Comparison of ENCODE assay signal across 16 cellular contexts in the genomic region with DNA sequence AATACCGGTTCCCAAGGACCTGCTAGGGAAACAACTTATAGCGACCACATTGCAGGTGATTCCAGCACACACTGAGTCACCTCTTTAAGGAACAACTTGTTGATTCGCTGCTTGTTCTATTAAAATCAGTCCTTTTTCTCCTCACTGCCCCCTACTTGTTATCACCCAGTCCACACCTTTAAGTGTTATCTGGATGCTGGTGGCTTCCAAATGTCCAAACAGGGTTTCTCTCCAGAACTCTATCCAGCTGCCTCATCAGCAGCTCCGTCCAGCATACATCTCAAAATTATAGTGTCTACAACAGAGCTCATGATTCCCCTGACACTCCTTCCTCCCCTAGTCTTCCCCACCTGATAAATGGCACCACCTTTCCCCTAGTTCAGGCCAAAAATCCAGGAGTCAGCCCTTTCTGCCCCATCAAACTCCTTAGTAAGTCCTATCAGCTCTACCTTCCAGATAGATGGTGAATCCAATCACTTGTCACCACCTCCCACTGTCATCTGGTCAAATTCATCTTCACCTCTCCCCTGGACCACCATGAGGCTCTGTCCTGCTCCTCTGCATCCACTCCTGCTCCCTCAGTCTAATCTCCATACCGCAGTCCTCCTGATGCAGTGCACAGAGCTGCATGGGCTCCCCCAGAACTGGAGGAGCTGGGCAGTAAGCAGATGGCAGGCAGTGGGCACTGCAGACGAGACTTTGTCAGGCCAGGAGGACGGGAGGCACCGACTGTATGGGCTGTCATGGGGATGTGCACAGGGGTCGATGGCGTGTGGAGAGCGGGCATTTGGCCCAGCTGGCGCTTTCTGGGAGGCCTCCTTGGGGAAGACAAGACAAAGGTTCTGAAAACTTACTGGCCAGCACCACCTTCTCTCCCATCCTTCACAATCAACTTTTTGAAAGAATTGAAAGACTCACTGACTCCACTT. TPM values are rescaled to one million over a fixed set of nuclear protein-coding genes. Genes with fewer than 3 reads are reported as not detected.
DNase-seq lines count a peak whose midpoint lies in the region; FAIRE-seq and TF ChIP-seq lines count a peak whose summit lies in the region.
"Had no signal": no experiment of that assay in that cellular context is flagged by ENCODE, and none has a peak within 500 bp of the region (broad histone marks: within the 10 kb centered on the region; RNA-seq: fewer than 3 reads in every experiment).

No MANE protein-coding gene starts in this region.

- peaks cover 52% of the 10 kb centered on the region for H3F3A ChIP-seq in SU-DHL-6 (ENCODE audit: insufficient read depth)

- in situ Hi-C loops in transverse colon (cut with MboI; ENCODE audit: low pct_ligation_motif_present in 1 of 4, low pct_unique_long_range_greater_than_20kb in 1 of 4, low sequenced_read_pairs in 3 of 4): no loop called here

- TF ChIP-seq CTCF in SU-DHL-6 (IDR thresholded peaks at IDR 0.05; ENCODE audit: insufficient read depth, low read length, poor library complexity, severe bottlenecking) (no peak), endodermal cell (conservative IDR thresholded peaks at IDR 0.05) (peak; percentile 39), transverse colon (IDR thresholded peaks at IDR 0.05) (no peak)

- H3K4me1 Mint-ChIP-seq in activated naive CD4-positive, alpha-beta T cell treated with anti-CD3 and anti-CD28 coated beads, Interleukin-2, amount 50 U/mL, for 24 hours: peaks cover 99% of the 10 kb centered on the region
- peaks cover 65% of the 10 kb centered on the region for H3K4me1 Mint-ChIP-seq in activated naive CD4-positive, alpha-beta T cell treated with anti-CD3 and anti-CD28 coated beads for 36 hours (ENCODE audit: low read depth)
- peaks cover 6% of the 10 kb centered on the region for H3K4me1 Mint-ChIP-seq in endodermal cell

- CTCF ChIA-PET in activated naive CD4-positive, alpha-beta T cell treated with anti-CD3 and anti-CD28 coated beads for 36 hours (lab: Charles Lee): interaction anchor here (0.6 to 1.6 kb wide), 2 partner anchors 37 to 59 kb away, joined by 7 read pairs; no protein-coding TSS in a partner anchor

- H3K9me3 ChIP-seq in SU-DHL-6 (ENCODE audit: insufficient read depth, low read length) (no peaks in the 10 kb centered on the region), endodermal cell (ENCODE audit: control insufficient read depth, low read length) (no peaks in the 10 kb centered on the region), transverse colon (no peaks in the 10 kb centered on the region), small intestine (ENCODE audit: control insufficient read depth, low read depth) (no peaks in the 10 kb centered on the region)
- H3K9me3 ChIP-seq: suprapubic skin had no signal

- TF ChIP-seq EP300 in transverse colon (IDR thresholded peaks at IDR 0.05; ENCODE audit: low read depth): no peak

- H3K79me2 ChIP-seq in SU-DHL-6 (ENCODE audit: insufficient read depth, low read length): no peaks in the 10 kb centered on the region

- H3K4me3 Mint-ChIP-seq in activated naive CD4-positive, alpha-beta T cell treated with anti-CD3 and anti-CD28 coated beads, Interleukin-2, amount 50 U/mL, for 24 hours: no peak overlapping the region
- no peak overlapping the region for H3K4me3 Mint-ChIP-seq in activated naive CD4-positive, alpha-beta T cell treated with anti-CD3 and anti-CD28 coated beads for 36 hours
- H3K4me3 Mint-ChIP-seq in endodermal cell: no peak overlapping the region
- H3K4me3 Mint-ChIP-seq: HFFc6 had no signal

- H4K20me1 ChIP-seq in SU-DHL-6 (ENCODE audit: low read depth, low read length): no peaks in the 10 kb centered on the region

- peaks cover 9% of the 10 kb centered on the region for H3K9me3 Mint-ChIP-seq in activated naive CD4-positive, alpha-beta T cell treated with anti-CD3 and anti-CD28 coated beads, Interleukin-2, amount 50 U/mL, for 24 hours
- H3K9me3 Mint-ChIP-seq in activated naive CD4-positive, alpha-beta T cell treated with anti-CD3 and anti-CD28 coated beads for 36 hours: no peaks in the 10 kb centered on the region
- H3K9me3 Mint-ChIP-seq in endodermal cell: peaks cover 9% of the 10 kb centered on the region
- H3K9me3 Mint-ChIP-seq: HFFc6 had no signal

- H3K27ac Mint-ChIP-seq in activated naive CD4-positive, alpha-beta T cell treated with anti-CD3 and anti-CD28 coated beads, Interleukin-2, amount 50 U/mL, for 24 hours: peak overlapping the region; percentile 71
- H3K27ac Mint-ChIP-seq in activated naive CD4-positive, alpha-beta T cell treated with anti-CD3 and anti-CD28 coated beads for 36 hours: no peak overlapping the region
- H3K27ac Mint-ChIP-seq in endodermal cell: no peak overlapping the region
- H3K27ac Mint-ChIP-seq: HFFc6 had no signal

- H3K36me3 Mint-ChIP-seq in activated naive CD4-positive, alpha-beta T cell treated with anti-CD3 and anti-CD28 coated beads, Interleukin-2, amount 50 U/mL, for 24 hours: peaks cover 4% of the 10 kb centered on the region
- H3K36me3 Mint-ChIP-seq in activated naive CD4-positive, alpha-beta T cell treated with anti-CD3 and anti-CD28 coated beads for 36 hours (ENCODE audit: low read depth): no peaks in the 10 kb centered on the region
- H3K36me3 Mint-ChIP-seq in endodermal cell (ENCODE audit: low read depth): no peaks in the 10 kb centered on the region

- H3K36me3 ChIP-seq in SU-DHL-6 (ENCODE audit: low read length) (no peaks in the 10 kb centered on the region), endodermal cell (ENCODE audit: control insufficient read depth, insufficient read depth, low read length) (no peaks in the 10 kb centered on the region), transverse colon (no peaks in the 10 kb centered on the region), small intestine (ENCODE audit: control insufficient read depth in 2 of 2, insufficient read depth in 2 of 2, low read length in 2 of 2) (no peaks in the 10 kb centered on the region)
- H3K36me3 ChIP-seq: suprapubic skin had no signal

- no peak for DNase-seq in activated naive CD4-positive, alpha-beta T cell treated with anti-CD3 and anti-CD28 coated beads for 36 hours
- no peak for DNase-seq in endodermal cell
- DNase-seq in transverse colon: peak; percentile 4
- no peak for DNase-seq in RCC 7860 (ENCODE audit: low spot score)
- no peak for DNase-seq in activated gamma-delta T cell (lab: John Stamatoyannopoulos, UW)
- no peak for DNase-seq in small intestine
- DNase-seq: activated CD4-positive, alpha-beta T cell treated with anti-CD3 and anti-CD28 coated beads for 48 hours; cerebellar nuclear complex; HFFc6; Kasumi-1; NCI-H146; SW 1271 had no signal

- whole genome bisulfite sequencing in endodermal cell (ENCODE audit: insufficient coverage in 1 of 2, insufficient read length in 1 of 2), 2 experiments: 85 to 87% methylated on average over 6 to 12 of the region's 12 CpGs
- WGBS in transverse colon (ENCODE audit: low coverage in 1 of 2), 2 donors: 74 to 90% methylated on average over 4 to 12 of the region's 12 CpGs
- WGBS in small intestine, 3 donors: 86 to 90% (median 87%) methylated on average over 12 of the region's 12 CpGs

- H3K9me2 ChIP-seq in SU-DHL-6 (replicated peaks; ENCODE audit: insufficient read depth, low read length): no peaks in the 10 kb centered on the region

- H3K4me3 ChIP-seq in SU-DHL-6 (ENCODE audit: insufficient read depth, low read length, poor library complexity, severe bottlenecking) (no peak overlapping the region), endodermal cell (ENCODE audit: low read length) (no peak overlapping the region), transverse colon (no peak overlapping the region), small intestine (ENCODE audit: low read depth in 1 of 2, low read length in 2 of 2) (no peak overlapping the region)
- H3K4me3 ChIP-seq: suprapubic skin had no signal

- H3K4me1 ChIP-seq in endodermal cell (ENCODE audit: control insufficient read depth, insufficient read depth, low read length) (no peaks in the 10 kb centered on the region), transverse colon (peaks cover 8 to 34% (median 9%) of the 10 kb centered on the region in 4 donors), small intestine (ENCODE audit: control insufficient read depth in 2 of 2, insufficient read depth in 1 of 2, low read depth in 1 of 2, low read length in 1 of 2) (peaks cover 0 to 10% of the 10 kb centered on the region in 2 donors)

- no peak for FAIRE-seq in RCC 7860 (lab: Jason Lieb, UNC)
- no peak for FAIRE-seq in small intestine (lab: Jason Lieb, UNC)

- H3K27ac ChIP-seq in SU-DHL-6 (ENCODE audit: low read depth, low read length) (peak overlapping the region; percentile 98), endodermal cell (ENCODE audit: low read depth, low read length) (no peak overlapping the region), transverse colon (peak overlapping the region in 1 of 4 donors; percentile 74), small intestine (ENCODE audit: low read depth in 1 of 2, low read length in 1 of 2) (peak overlapping the region in 1 of 2 donors; percentile 0)
- H3K27ac ChIP-seq: epithelial cell of prostate, suprapubic skin had no signal

- TF ChIP-seq POLR2A in transverse colon (IDR thresholded peaks at IDR 0.05): no peak

- intact Hi-C loops in activated naive CD4-positive, alpha-beta T cell treated with anti-CD3 and anti-CD28 coated beads for 36 hours (cut with micrococcal nuclease): no loop called here
- intact Hi-C loops in transverse colon (cut with DNase I; ENCODE audit: low total_unique reads): no loop called here

- H3K4me2 ChIP-seq in SU-DHL-6 (ENCODE audit: low read depth, low read length, poor library complexity, severe bottlenecking): peak overlapping the region; percentile 74

- no peak overlapping the region for H2AFZ ChIP-seq in SU-DHL-6 (ENCODE audit: low read depth, low read length, severe bottlenecking)

- H3K9ac ChIP-seq in SU-DHL-6 (ENCODE audit: low read length) (peak overlapping the region; percentile 68; the same call in 1 of the 2 replicates), endodermal cell (ENCODE audit: extremely low read depth, low read length, poor library complexity, severe bottlenecking) (no peak overlapping the region)

- H3K27me3 ChIP-seq in SU-DHL-6 (ENCODE audit: low read length) (no peaks in the 10 kb centered on the region), endodermal cell (ENCODE audit: control insufficient read depth, insufficient read depth, low read length, poor library complexity, severe bottlenecking) (no peaks in the 10 kb centered on the region), transverse colon (no peaks in the 10 kb centered on the region), small intestine (ENCODE audit: control insufficient read depth in 2 of 2, insufficient read depth in 2 of 2, low read length in 2 of 2) (no peaks in the 10 kb centered on the region)
- H3K27me3 ChIP-seq: suprapubic skin had no signal

- no peaks in the 10 kb centered on the region for H3K27me3 Mint-ChIP-seq in activated naive CD4-positive, alpha-beta T cell treated with anti-CD3 and anti-CD28 coated beads, Interleukin-2, amount 50 U/mL, for 24 hours
- H3K27me3 Mint-ChIP-seq in activated naive CD4-positive, alpha-beta T cell treated with anti-CD3 and anti-CD28 coated beads for 36 hours (ENCODE audit: low read depth): no peaks in the 10 kb centered on the region
- H3K27me3 Mint-ChIP-seq in endodermal cell (ENCODE audit: insufficient read depth): peaks cover 13% of the 10 kb centered on the region

RNA-seq across cellular contexts. Expression of gene IL10RA, which starts 19.3 kb away (rescaled TPM):
- total RNA-seq in activated naive CD4-positive, alpha-beta T cell treated with anti-CD3 and anti-CD28 coated beads for 36 hours: 10 to 100 TPM; 11.3 to 16.1 TPM
- total RNA-seq in endodermal cell: under 1 TPM; 0.46 to 0.51 TPM
- polyA plus RNA-seq in endodermal cell (2013, experiment 1 of 2): not detected
- 0.37 TPM for polyA plus RNA-seq in endodermal cell (2013, experiment 2 of 2)
- 10 to 100 TPM in 3 of 4 donors, 1 to 10 TPM in 1; 2.8 to 25.4 (median 18.4) TPM for total RNA-seq in transverse colon
- 1 to 10 TPM; 1.1 to 9.3 (median 4.3) TPM for polyA plus RNA-seq in small intestine
- total RNA-seq: HFFc6 had no signal
